Comparison of ENCODE assay signal across 1 cellular context in genomic region chr14:93004699-93005082, GRCh38.
TF ChIP-seq lines count a peak whose summit lies in the region.

No MANE protein-coding gene starts in this region.

TF ChIP-seq in GM23338, 12 proteins besides CTCF, POLR2A, EP300 and RAD21:
- TF ChIP-seq ZNF462 (CRISPR knock-in tag; IDR thresholded peaks at IDR 0.05): no peak
- TF ChIP-seq, protein P1, sequence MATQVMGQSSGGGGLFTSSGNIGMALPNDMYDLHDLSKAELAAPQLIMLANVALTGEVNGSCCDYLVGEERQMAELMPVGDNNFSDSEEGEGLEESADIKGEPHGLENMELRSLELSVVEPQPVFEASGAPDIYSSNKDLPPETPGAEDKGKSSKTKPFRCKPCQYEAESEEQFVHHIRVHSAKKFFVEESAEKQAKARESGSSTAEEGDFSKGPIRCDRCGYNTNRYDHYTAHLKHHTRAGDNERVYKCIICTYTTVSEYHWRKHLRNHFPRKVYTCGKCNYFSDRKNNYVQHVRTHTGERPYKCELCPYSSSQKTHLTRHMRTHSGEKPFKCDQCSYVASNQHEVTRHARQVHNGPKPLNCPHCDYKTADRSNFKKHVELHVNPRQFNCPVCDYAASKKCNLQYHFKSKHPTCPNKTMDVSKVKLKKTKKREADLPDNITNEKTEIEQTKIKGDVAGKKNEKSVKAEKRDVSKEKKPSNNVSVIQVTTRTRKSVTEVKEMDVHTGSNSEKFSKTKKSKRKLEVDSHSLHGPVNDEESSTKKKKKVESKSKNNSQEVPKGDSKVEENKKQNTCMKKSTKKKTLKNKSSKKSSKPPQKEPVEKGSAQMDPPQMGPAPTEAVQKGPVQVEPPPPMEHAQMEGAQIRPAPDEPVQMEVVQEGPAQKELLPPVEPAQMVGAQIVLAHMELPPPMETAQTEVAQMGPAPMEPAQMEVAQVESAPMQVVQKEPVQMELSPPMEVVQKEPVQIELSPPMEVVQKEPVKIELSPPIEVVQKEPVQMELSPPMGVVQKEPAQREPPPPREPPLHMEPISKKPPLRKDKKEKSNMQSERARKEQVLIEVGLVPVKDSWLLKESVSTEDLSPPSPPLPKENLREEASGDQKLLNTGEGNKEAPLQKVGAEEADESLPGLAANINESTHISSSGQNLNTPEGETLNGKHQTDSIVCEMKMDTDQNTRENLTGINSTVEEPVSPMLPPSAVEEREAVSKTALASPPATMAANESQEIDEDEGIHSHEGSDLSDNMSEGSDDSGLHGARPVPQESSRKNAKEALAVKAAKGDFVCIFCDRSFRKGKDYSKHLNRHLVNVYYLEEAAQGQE (IDR thresholded peaks at IDR 0.05; ENCODE audit: unreplicated experiment): no peak
- TF ChIP-seq STAT1 (IDR thresholded peaks at IDR 0.05; ENCODE audit: unreplicated experiment): no peak
- no peak for TF ChIP-seq NANOG (IDR thresholded peaks at IDR 0.05; ENCODE audit: borderline replicate concordance)
- TF ChIP-seq JUNB (IDR thresholded peaks at IDR 0.05; ENCODE audit: unreplicated experiment): no peak
- no peak for TF ChIP-seq ETS1 (IDR thresholded peaks at IDR 0.05)
- no peak for TF ChIP-seq ZNF331 (CRISPR knock-in tag; IDR thresholded peaks at IDR 0.05; ENCODE audit: low read depth)
- no peak for TF ChIP-seq ZNF114 (CRISPR knock-in tag; IDR thresholded peaks at IDR 0.05)
- TF ChIP-seq POLR2AphosphoS5 (IDR thresholded peaks at IDR 0.05; ENCODE audit: low read depth): no peak
- no peak for TF ChIP-seq CREB1 (CRISPR knock-in tag; IDR thresholded peaks at IDR 0.05; ENCODE audit: low read depth)
- TF ChIP-seq EZH2 (IDR thresholded peaks at IDR 0.05; ENCODE audit: low read depth, unreplicated experiment): no peak
- TF ChIP-seq EZH2phosphoT487 (IDR thresholded peaks at IDR 0.05; ENCODE audit: unreplicated experiment): no peak
